10 cellular contexts compared by ENCODE assay signal in the genomic region with DNA sequence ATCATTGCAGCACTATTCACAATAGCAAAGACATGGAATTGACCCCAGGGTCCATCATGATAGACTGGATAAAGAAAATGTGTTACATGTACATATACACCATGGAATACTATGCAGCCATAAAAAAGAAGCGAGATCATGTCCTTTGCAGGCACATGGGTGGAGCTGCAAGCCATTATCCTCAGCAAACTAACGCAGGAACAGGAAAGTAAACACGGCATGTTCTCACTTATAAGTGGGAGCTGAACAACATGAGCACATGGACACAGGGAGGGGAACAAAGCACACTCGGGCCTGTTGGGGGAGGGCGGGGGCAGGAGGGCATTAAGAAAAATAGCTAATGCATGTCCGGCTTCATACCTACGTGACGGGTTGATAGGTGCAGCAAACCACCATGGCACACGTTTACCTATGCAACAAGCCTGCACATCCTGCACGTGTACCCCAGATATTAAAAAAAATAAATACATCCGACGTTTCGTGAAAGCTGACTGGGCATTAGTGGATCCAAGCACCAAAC. TPM values are rescaled to one million over a fixed set of nuclear protein-coding genes. Genes with fewer than 3 reads are reported as not detected.
DNase-seq lines count a peak whose midpoint lies in the region; ATAC-seq and TF ChIP-seq lines count a peak whose summit lies in the region.
"Had no signal": no experiment of that assay in that cellular context is flagged by ENCODE, and none has a peak within 500 bp of the region (broad histone marks: within the 10 kb centered on the region; RNA-seq: fewer than 3 reads in every experiment).

No MANE protein-coding gene starts in this region.

- H3K36me3 ChIP-seq in MG63 (no peaks in the 10 kb centered on the region), mucosa of descending colon (ENCODE audit: low read depth) (no peaks in the 10 kb centered on the region)

- no peak for ATAC-seq in mucosa of descending colon
- no peak for ATAC-seq in HG03095 (IDR thresholded peaks at IDR 0.05; ENCODE audit: unreplicated experiment)

- peak overlapping the region in 11 of 59 donors; percentile 11 to 71 (median 46) for H3K27ac ChIP-seq in dorsolateral prefrontal cortex

- intact Hi-C loops in CD14-positive monocyte (cut with micrococcal nuclease) (loop anchor here in 1 of 2 donors (2.0 kb wide), 1 partner anchor 54 kb away; no protein-coding TSS in a partner anchor), dorsolateral prefrontal cortex (cut with DNase I) (no loop called here), mucosa of descending colon (cut with DNase I, micrococcal nuclease) (no loop called here)

- peak overlapping the region; percentile 43 for H3K4me3 ChIP-seq in MG63
- H3K4me3 ChIP-seq in dorsolateral prefrontal cortex = peak overlapping the region in 56 of 59 donors; percentile 42 to 74 (median 63)
- no peak overlapping the region for H3K4me3 ChIP-seq in mucosa of descending colon

- H3K27me3 ChIP-seq in MG63 = no peaks in the 10 kb centered on the region
- no peaks in the 10 kb centered on the region for H3K27me3 ChIP-seq in dorsolateral prefrontal cortex

- H3K36me3 Mint-ChIP-seq in CD14-positive monocyte = no peaks in the 10 kb centered on the region
- peaks cover 9% of the 10 kb centered on the region for H3K36me3 Mint-ChIP-seq in nephron progenitor cell (ENCODE audit: low read depth)

- TF ChIP-seq CTCF in CD14-positive monocyte (IDR thresholded peaks at IDR 0.05) (no peak), dorsolateral prefrontal cortex (IDR thresholded peaks at IDR 0.05 in 54 of 56, conservative IDR thresholded peaks at IDR 0.05 in 2 of 56; ENCODE audit: low read depth in 1 of 56, partially characterized antibody in 56 of 56) (no peak), nephron progenitor cell (IDR thresholded peaks at IDR 0.05) (no peak), mucosa of descending colon (IDR thresholded peaks at IDR 0.05) (no peak)

- H3K4me1 ChIP-seq in mucosa of descending colon (ENCODE audit: low read depth) = peaks cover 13% of the 10 kb centered on the region

- H3K27ac Mint-ChIP-seq in CD14-positive monocyte (peak overlapping the region in 1 of 7 donors; percentile 50), nephron progenitor cell (no peak overlapping the region)

- DNase-seq in CD14-positive monocyte (ENCODE audit: low spot score) (no peak), MG63 (no peak), dorsolateral prefrontal cortex (no peak), nephron progenitor cell (no peak), mucosa of descending colon (no peak), medulla oblongata (ENCODE audit: extremely low spot score) (no peak), HK-2 (ENCODE audit: unreplicated experiment) (no peak)
- DNase-seq: occipital lobe had no signal

- H3K9me3 ChIP-seq in MG63 (no peaks in the 10 kb centered on the region), mucosa of descending colon (peaks cover 5% of the 10 kb centered on the region)

- peak overlapping the region; percentile 43 to 83 for H3K4me3 Mint-ChIP-seq in CD14-positive monocyte
- peak overlapping the region; percentile 77 for H3K4me3 Mint-ChIP-seq in nephron progenitor cell

- peaks cover 27 to 38% (median 37%) of the 10 kb centered on the region in 3 donors for H3K27me3 Mint-ChIP-seq in CD14-positive monocyte (ENCODE audit: low read depth in 3 of 3)
- H3K27me3 Mint-ChIP-seq in nephron progenitor cell (ENCODE audit: low read depth, poor library complexity) = peaks cover 46% of the 10 kb centered on the region

- peaks cover 9 to 34% (median 24%) of the 10 kb centered on the region in 7 donors for H3K9me3 Mint-ChIP-seq in CD14-positive monocyte
- H3K9me3 Mint-ChIP-seq in nephron progenitor cell = peaks cover 31% of the 10 kb centered on the region

- H3K4me1 Mint-ChIP-seq in CD14-positive monocyte (peaks cover 11% of the 10 kb centered on the region), nephron progenitor cell (peaks cover 10% of the 10 kb centered on the region)

RNA-seq across cellular contexts. Expression of gene ZNF778, which starts 28.9 kb away (rescaled TPM):
- polyA plus RNA-seq in CD14-positive monocyte = under 1 TPM; 0.51 to 0.60 TPM
- 1.8 and 5.1 TPM in 2 replicates for total RNA-seq in MG63 (2014; rRNA removed; shearing (Covaris generic); ENCODE audit: low replicate concordance)
- total RNA-seq in dorsolateral prefrontal cortex (10 to 100 TPM; 10.1 to 35.3 (median 17.7) TPM), mucosa of descending colon (1 to 10 TPM; 4.7 to 8.8 (median 7.2) TPM)

RNA-seq across cellular contexts. Expression of gene SLC22A31, which starts 46.1 kb away (rescaled TPM):
- not detected for polyA plus RNA-seq in CD14-positive monocyte
- 0.39 and 0.72 TPM in 2 replicates for total RNA-seq in MG63 (2014; rRNA removed; shearing (Covaris generic); ENCODE audit: low replicate concordance)
- total RNA-seq in dorsolateral prefrontal cortex (1 to 10 TPM in 1 of 120 experiments, under 1 TPM in 5, not detected in 114; 0.23 to 1.5 (median 0.76) TPM), mucosa of descending colon (1 to 10 TPM in 2 of 3 donors, under 1 TPM in 1; 0.35 to 1.8 (median 1.1) TPM)
- total RNA-seq: occipital lobe, urinary bladder had no signal
